8 cellular contexts compared by ENCODE assay signal in genomic region chr10:129031233-129032150, GRCh38.
DNase-seq lines count a peak whose midpoint lies in the region; ATAC-seq and TF ChIP-seq lines count a peak whose summit lies in the region.

No MANE protein-coding gene starts in this region.

- no peaks in the 10 kb centered on the region for H3K36me3 Mint-ChIP-seq in WTC11

- intact Hi-C loops in colonic mucosa (cut with DNase I) = loop anchor here (2.0 kb wide), 1 partner anchor 939 kb away; no protein-coding TSS in a partner anchor

- H3K4me1 Mint-ChIP-seq in WTC11 = peaks cover 41% of the 10 kb centered on the region

- H3K27me3 ChIP-seq in Karpas-422 (ENCODE audit: low read length) = no peaks in the 10 kb centered on the region
- H3K27me3 ChIP-seq in colonic mucosa = no peaks in the 10 kb centered on the region
- no peaks in the 10 kb centered on the region for H3K27me3 ChIP-seq in lung (ENCODE audit: control insufficient read depth, insufficient read depth)

- H3K36me3 ChIP-seq in Karpas-422 (ENCODE audit: insufficient read depth, low read length) (no peaks in the 10 kb centered on the region), colonic mucosa (no peaks in the 10 kb centered on the region), lung (ENCODE audit: control insufficient read depth in 2 of 2, insufficient read depth in 2 of 2, low read length in 2 of 2) (no peaks in the 10 kb centered on the region)

- no peak overlapping the region for H3K4me3 Mint-ChIP-seq in WTC11

- CTCF ChIA-PET in WTC11 (lab: Charles Lee) = interaction anchor here (0.6 to 1.6 kb wide), 11 partner anchors 8 to 938 kb away, joined by 3 to 10 read pairs (median 3); no protein-coding TSS in a partner anchor

- peak; percentile 63 for ATAC-seq in GM19035 (IDR thresholded peaks at IDR 0.05; ENCODE audit: unreplicated experiment)
- peak; percentile 95 for ATAC-seq in WTC11
- ATAC-seq in lung (ENCODE audit: insufficient read depth, low FRiP score) = peak; percentile 66
- no peak for ATAC-seq in stimulated activated naive CD8-positive, alpha-beta T cell treated with anti-CD3 and anti-CD28 coated beads, Interleukin-15, Interleukin-2, amounts not matched to agents 100 U/mL and 50 U/mL, for 24 hours
- no peak for ATAC-seq in HG02610 (IDR thresholded peaks at IDR 0.05; ENCODE audit: unreplicated experiment)

- H3K27ac Mint-ChIP-seq in WTC11 = no peak overlapping the region

- H3K79me2 ChIP-seq in Karpas-422 (ENCODE audit: low read length) = no peaks in the 10 kb centered on the region

- peak; percentile 81; the same call in 1 of the 2 replicates for TF ChIP-seq CTCF in WTC11 (IDR thresholded peaks at IDR 0.05)
- TF ChIP-seq CTCF in colonic mucosa (IDR thresholded peaks at IDR 0.05) = peak; percentile 74
- TF ChIP-seq CTCF in lung (IDR thresholded peaks at IDR 0.05; ENCODE audit: control extremely low read depth, extremely low read depth) = peak; percentile 54

- DNase-seq in Ammon's horn (ENCODE audit: low spot score) = peak; percentile 42
- peak; percentile 67 for DNase-seq in Karpas-422
- DNase-seq in WTC11 (ENCODE audit: low spot score) = peak; percentile 76
- peak; percentile 29 for DNase-seq in colonic mucosa
- DNase-seq in lung (ENCODE audit: low spot score) = peak; percentile 42
- DNase-seq in stimulated activated naive CD8-positive, alpha-beta T cell treated with anti-CD3 and anti-CD28 coated beads, Interleukin-15, Interleukin-2, amounts not matched to agents 100 U/mL and 50 U/mL, for 24 hours = peak; percentile 58

- H3K9me2 ChIP-seq in Karpas-422 (replicated peaks; ENCODE audit: insufficient read depth, low read length) = no peaks in the 10 kb centered on the region

- H3K9ac ChIP-seq in Karpas-422 (ENCODE audit: low read length) (no peak overlapping the region), colonic mucosa (ENCODE audit: low read depth in 2 of 2, low read length in 2 of 2) (no peak overlapping the region)

- H3K4me3 ChIP-seq in Karpas-422 (ENCODE audit: low read length) = no peak overlapping the region
- H3K4me3 ChIP-seq in colonic mucosa = no peak overlapping the region
- H3K4me3 ChIP-seq in lung = no peak overlapping the region

- H3K27me3 Mint-ChIP-seq in WTC11 (ENCODE audit: low read depth) = no peaks in the 10 kb centered on the region

- no peaks in the 10 kb centered on the region for H3K9me3 ChIP-seq in Karpas-422 (ENCODE audit: low read length)
- no peaks in the 10 kb centered on the region for H3K9me3 ChIP-seq in colonic mucosa
- peaks cover 0 to 2% of the 10 kb centered on the region in 2 donors for H3K9me3 ChIP-seq in lung (ENCODE audit: control insufficient read depth in 2 of 2, insufficient read depth in 1 of 2, low read length in 1 of 2)

- no peaks in the 10 kb centered on the region for H4K20me1 ChIP-seq in Karpas-422 (ENCODE audit: insufficient read depth, low read depth, low read length)

- H3K27ac ChIP-seq in Karpas-422 (ENCODE audit: low read length) = no peak overlapping the region
- H3K27ac ChIP-seq in colonic mucosa = no peak overlapping the region
- no peak overlapping the region for H3K27ac ChIP-seq in lung (ENCODE audit: low read depth in 1 of 2, low read length in 1 of 2)

- H3K4me1 ChIP-seq in Karpas-422 (ENCODE audit: low read length) = no peaks in the 10 kb centered on the region
- no peaks in the 10 kb centered on the region for H3K4me1 ChIP-seq in colonic mucosa
- H3K4me1 ChIP-seq in lung (ENCODE audit: control insufficient read depth in 2 of 2, insufficient read depth in 2 of 2, low read length in 2 of 2) = no peaks in the 10 kb centered on the region

- POLR2A ChIA-PET in WTC11 (lab: Charles Lee) = interaction anchor here (0.7 kb wide), 1 partner anchor 31 kb away, joined by 3 read pairs; no protein-coding TSS in a partner anchor

- H2AFZ ChIP-seq in Karpas-422 (ENCODE audit: low read length) = no peak overlapping the region

- WGBS in lung, 2 donors = 24 to 25% methylated on average over 18 of the region's 18 CpGs

- no peaks in the 10 kb centered on the region for H3K9me3 Mint-ChIP-seq in WTC11

- H3K4me2 ChIP-seq in Karpas-422 (ENCODE audit: low read depth, low read length, poor library complexity, severe bottlenecking) = no peak overlapping the region

TF ChIP-seq in WTC11, 78 proteins besides CTCF, POLR2A, EP300 and RAD21 (continues in another document):
- TF ChIP-seq, protein P1, sequence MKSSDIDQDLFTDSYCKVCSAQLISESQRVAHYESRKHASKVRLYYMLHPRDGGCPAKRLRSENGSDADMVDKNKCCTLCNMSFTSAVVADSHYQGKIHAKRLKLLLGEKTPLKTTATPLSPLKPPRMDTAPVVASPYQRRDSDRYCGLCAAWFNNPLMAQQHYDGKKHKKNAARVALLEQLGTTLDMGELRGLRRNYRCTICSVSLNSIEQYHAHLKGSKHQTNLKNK (CRISPR knock-in tag; IDR thresholded peaks at IDR 0.05) = no peak
- TF ChIP-seq NR2C2 (CRISPR knock-in tag; IDR thresholded peaks at IDR 0.05) (no peak), AFF4 (CRISPR knock-in tag; IDR thresholded peaks at IDR 0.05; ENCODE audit: borderline replicate concordance) (no peak), SMAD4 (CRISPR knock-in tag; IDR thresholded peaks at IDR 0.05) (no peak), ZNF423 (CRISPR knock-in tag; IDR thresholded peaks at IDR 0.05) (no peak), ZNF532 (CRISPR knock-in tag; IDR thresholded peaks at IDR 0.05; ENCODE audit: borderline replicate concordance) (no peak), SMAD3 (CRISPR knock-in tag; IDR thresholded peaks at IDR 0.05; ENCODE audit: borderline replicate concordance) (no peak), JAZF1 (CRISPR knock-in tag; IDR thresholded peaks at IDR 0.05) (no peak)
- TF ChIP-seq, protein P2, sequence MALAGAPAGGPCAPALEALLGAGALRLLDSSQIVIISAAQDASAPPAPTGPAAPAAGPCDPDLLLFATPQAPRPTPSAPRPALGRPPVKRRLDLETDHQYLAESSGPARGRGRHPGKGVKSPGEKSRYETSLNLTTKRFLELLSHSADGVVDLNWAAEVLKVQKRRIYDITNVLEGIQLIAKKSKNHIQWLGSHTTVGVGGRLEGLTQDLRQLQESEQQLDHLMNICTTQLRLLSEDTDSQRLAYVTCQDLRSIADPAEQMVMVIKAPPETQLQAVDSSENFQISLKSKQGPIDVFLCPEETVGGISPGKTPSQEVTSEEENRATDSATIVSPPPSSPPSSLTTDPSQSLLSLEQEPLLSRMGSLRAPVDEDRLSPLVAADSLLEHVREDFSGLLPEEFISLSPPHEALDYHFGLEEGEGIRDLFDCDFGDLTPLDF (CRISPR knock-in tag; IDR thresholded peaks at IDR 0.05) = no peak

Comparison
In these comparisons a context has a peak if more than half of its experiments do, and no peak if none do; other contexts are left out.
1. ATAC-seq: peak in GM19035 (single experiment), WTC11 (single experiment) and lung (single experiment); none in stimulated activated naive CD8-positive, alpha-beta T cell treated with anti-CD3 and anti-CD28 coated beads, Interleukin-15, Interleukin-2, amounts not matched to agents 100 U/mL and 50 U/mL, for 24 hours (single experiment) and HG02610 (single experiment).
2. Peak in every context shown above with its lines, with median percentiles within 50 percentile points of each other: DNase-seq and CTCF ChIP-seq.